9 cellular contexts compared by ENCODE assay signal in genomic region chr2:36359006-36359580, GRCh38. TPM values are rescaled to one million over a fixed set of nuclear protein-coding genes. Genes with fewer than 3 reads are reported as not detected.
DNase-seq lines count a peak whose midpoint lies in the region; ATAC-seq, FAIRE-seq and TF ChIP-seq lines count a peak whose summit lies in the region.
"Had no signal": no experiment of that assay in that cellular context is flagged by ENCODE, and none has a peak within 500 bp of the region (broad histone marks: within the 10 kb centered on the region; RNA-seq: fewer than 3 reads in every experiment).

No MANE protein-coding gene starts in this region.

- 33% methylated on average over 6 of the region's 6 CpGs for WGBS in HepG2 (ENCODE audit: low lambda C conversion rate)
- 3 to 4% methylated on average over 6 of the region's 6 CpGs for WGBS in aorta, 2 donors

- in situ Hi-C loops in HepG2 (cut with HindIII; ENCODE audit: extremely low pct_ligation_motif_present, low pct_unique_long_range_greater_than_20kb): loop anchor here (5.0 kb wide), 2 partner anchors 98 to 143 kb away; no protein-coding TSS in a partner anchor

- peaks cover 62% of the 10 kb centered on the region for H3K4me1 ChIP-seq in HepG2 (ENCODE audit: insufficient read depth, low read length)
- peaks cover 4 to 11% of the 10 kb centered on the region in 2 donors for H3K4me1 ChIP-seq in aorta (ENCODE audit: control insufficient read depth in 1 of 2, insufficient read depth in 2 of 2, low read length in 2 of 2)

- H3K27me3 Mint-ChIP-seq in stimulated activated naive CD8-positive, alpha-beta T cell treated with anti-CD3 and anti-CD28 coated beads, Interleukin-15, Interleukin-2, amounts not matched to agents 100 ng/mL and 50 ng/mL, for 24 hours: peaks cover 39% of the 10 kb centered on the region
- H3K27me3 Mint-ChIP-seq in stimulated activated naive CD8-positive, alpha-beta T cell treated with anti-CD3 and anti-CD28 coated beads, Interleukin-15, amount 100 ng/mL, for 72 hours: peaks cover 56% of the 10 kb centered on the region
- peaks cover 59% of the 10 kb centered on the region for H3K27me3 Mint-ChIP-seq in activated T-helper 1 cell treated with anti-CD3 and anti-CD28 coated beads, Interleukin-12 subunit alpha, Interleukin-12 subunit beta, Interleukin-2, Interleukin-4 antibody, amounts not matched to agents 30 ng/mL and 10 ng/mL and 1 ng/mL, durations not matched to agents 14 hours and 24 hours and 36 hours (ENCODE audit: insufficient read depth)

- DNase-seq in stimulated activated naive CD8-positive, alpha-beta T cell treated with anti-CD3 and anti-CD28 coated beads, Interleukin-15, amount 100 ng/mL, for 72 hours: no peak
- DNase-seq in activated T-helper 1 cell treated with anti-CD3 and anti-CD28 coated beads, Interleukin-12 subunit alpha, Interleukin-12 subunit beta, Interleukin-2, Interleukin-4 antibody, amounts not matched to agents 30 ng/mL and 10 ng/mL and 1 ng/mL, durations not matched to agents 14 hours and 24 hours and 36 hours (ENCODE audit: low spot score): no peak
- no peak for DNase-seq in HepG2 (ENCODE audit: low spot score)
- no peak for DNase-seq in aorta
- no peak for DNase-seq in NCI-H1436 treated with DMSO at 0.1 percent for 48 hours (lab: John Stamatoyannopoulos, UW)
- DNase-seq in stimulated activated naive CD8-positive, alpha-beta T cell treated with anti-CD3 and anti-CD28 coated beads, Interleukin-15, Interleukin-2, amounts not matched to agents 100 U/mL and 50 U/mL, for 24 hours: no peak
- DNase-seq: central memory CD4-positive, alpha-beta T cell had no signal

- POLR2A ChIA-PET in HepG2 (lab: Yijun Ruan, JAX): interaction anchor here (1.1 to 2.5 kb wide), 4 partner anchors 12 to 74 kb away, joined by 3 to 14 read pairs (median 4); no protein-coding TSS in a partner anchor

- H3K36me3 Mint-ChIP-seq in stimulated activated naive CD8-positive, alpha-beta T cell treated with anti-CD3 and anti-CD28 coated beads, Interleukin-15, Interleukin-2, amounts not matched to agents 100 ng/mL and 50 ng/mL, for 24 hours (ENCODE audit: low read depth): no peaks in the 10 kb centered on the region
- H3K36me3 Mint-ChIP-seq in activated T-helper 1 cell treated with anti-CD3 and anti-CD28 coated beads, Interleukin-12 subunit alpha, Interleukin-12 subunit beta, Interleukin-2, Interleukin-4 antibody, amounts not matched to agents 30 ng/mL and 10 ng/mL and 1 ng/mL, durations not matched to agents 14 hours and 24 hours and 36 hours (ENCODE audit: low read depth): no peaks in the 10 kb centered on the region

- no peak for FAIRE-seq in HepG2 (lab: Jason Lieb, UNC)

- H3K4me1 Mint-ChIP-seq in stimulated activated naive CD8-positive, alpha-beta T cell treated with anti-CD3 and anti-CD28 coated beads, Interleukin-15, Interleukin-2, amounts not matched to agents 100 ng/mL and 50 ng/mL, for 24 hours (ENCODE audit: low read depth): peaks cover 34% of the 10 kb centered on the region
- H3K4me1 Mint-ChIP-seq in stimulated activated naive CD8-positive, alpha-beta T cell treated with anti-CD3 and anti-CD28 coated beads, Interleukin-15, amount 100 ng/mL, for 72 hours: peaks cover 29% of the 10 kb centered on the region
- peaks cover 39% of the 10 kb centered on the region for H3K4me1 Mint-ChIP-seq in activated T-helper 1 cell treated with anti-CD3 and anti-CD28 coated beads, Interleukin-12 subunit alpha, Interleukin-12 subunit beta, Interleukin-2, Interleukin-4 antibody, amounts not matched to agents 30 ng/mL and 10 ng/mL and 1 ng/mL, durations not matched to agents 14 hours and 24 hours and 36 hours (ENCODE audit: low read depth)

- peak overlapping the region; percentile 87 for H3K4me3 Mint-ChIP-seq in stimulated activated naive CD8-positive, alpha-beta T cell treated with anti-CD3 and anti-CD28 coated beads, Interleukin-15, Interleukin-2, amounts not matched to agents 100 ng/mL and 50 ng/mL, for 24 hours
- H3K4me3 Mint-ChIP-seq in stimulated activated naive CD8-positive, alpha-beta T cell treated with anti-CD3 and anti-CD28 coated beads, Interleukin-15, amount 100 ng/mL, for 72 hours: peak overlapping the region in 1 of 2 donors; percentile 11
- H3K4me3 Mint-ChIP-seq in activated T-helper 1 cell treated with anti-CD3 and anti-CD28 coated beads, Interleukin-12 subunit alpha, Interleukin-12 subunit beta, Interleukin-2, Interleukin-4 antibody, amounts not matched to agents 30 ng/mL and 10 ng/mL and 1 ng/mL, durations not matched to agents 14 hours and 24 hours and 36 hours: peak overlapping the region; percentile 62

- intact Hi-C loops in activated T-helper 1 cell treated with anti-CD3 and anti-CD28 coated beads, Interleukin-12 subunit alpha, Interleukin-12 subunit beta, Interleukin-2, Interleukin-4 antibody, amounts not matched to agents 30 ng/mL and 10 ng/mL and 1 ng/mL, durations not matched to agents 14 hours and 24 hours and 36 hours (cut with micrococcal nuclease): loop anchor here (5.0 kb wide), 2 partner anchors 43 to 477 kb away; no protein-coding TSS in a partner anchor
- intact Hi-C loops in HepG2 (cut with micrococcal nuclease; ENCODE audit: unreplicated experiment): loop anchor here (5.0 kb wide), 1 partner anchor 38 kb away; no protein-coding TSS in a partner anchor
- intact Hi-C loops in aorta (cut with DNase I): loop anchor here in 1 of 2 donors (5.0 to 10.0 kb wide), 4 partner anchors 73 to 206 kb away; no protein-coding TSS in a partner anchor

- no peaks in the 10 kb centered on the region; a peak in 1 of 5 replicates for H3K27me3 ChIP-seq in HepG2 (ENCODE audit: control insufficient read depth in 1 of 2, insufficient read depth in 2 of 2, low read length in 2 of 2)
- H3K27me3 ChIP-seq in aorta (ENCODE audit: control insufficient read depth in 1 of 2, insufficient read depth in 2 of 2, low read length in 1 of 2): no peaks in the 10 kb centered on the region

- peak; percentile 23; the same call in 1 of the 2 replicates for TF ChIP-seq CTCF in HepG2 (CRISPR knock-in tag; IDR thresholded peaks at IDR 0.05)

- peak overlapping the region; percentile 33 for H3K27ac Mint-ChIP-seq in stimulated activated naive CD8-positive, alpha-beta T cell treated with anti-CD3 and anti-CD28 coated beads, Interleukin-15, Interleukin-2, amounts not matched to agents 100 ng/mL and 50 ng/mL, for 24 hours
- no peak overlapping the region for H3K27ac Mint-ChIP-seq in stimulated activated naive CD8-positive, alpha-beta T cell treated with anti-CD3 and anti-CD28 coated beads, Interleukin-15, amount 100 ng/mL, for 72 hours
- H3K27ac Mint-ChIP-seq in activated T-helper 1 cell treated with anti-CD3 and anti-CD28 coated beads, Interleukin-12 subunit alpha, Interleukin-12 subunit beta, Interleukin-2, Interleukin-4 antibody, amounts not matched to agents 30 ng/mL and 10 ng/mL and 1 ng/mL, durations not matched to agents 14 hours and 24 hours and 36 hours: no peak overlapping the region

- H3K4me3 ChIP-seq in HepG2 (replicated peaks in 1 of 3; ENCODE audit: insufficient read depth in 1 of 3, low read depth in 2 of 3, low read length in 3 of 3) (peak overlapping the region; percentile 81 to 98 (median 89); a peak in 5 of 6 replicates), aorta (ENCODE audit: low read length in 2 of 2) (peak overlapping the region; percentile 92 to 99)

- H3K9me3 ChIP-seq in HepG2 (ENCODE audit: low read length): no peaks in the 10 kb centered on the region
- no peaks in the 10 kb centered on the region for H3K9me3 ChIP-seq in aorta (ENCODE audit: control insufficient read depth, low read length)

- no peak for ATAC-seq in stimulated activated naive CD8-positive, alpha-beta T cell treated with anti-CD3 and anti-CD28 coated beads, Interleukin-15, amount 100 ng/mL, for 72 hours
- ATAC-seq in HepG2 (no peak), aorta (ENCODE audit: low FRiP score) (no peak), esophagus mucosa (no peak)
- ATAC-seq in stimulated activated naive CD8-positive, alpha-beta T cell treated with anti-CD3 and anti-CD28 coated beads, Interleukin-15, Interleukin-2, amounts not matched to agents 100 U/mL and 50 U/mL, for 24 hours: no peak

- H3K79me2 ChIP-seq in HepG2 (ENCODE audit: insufficient read depth, low read length): peaks cover 90% of the 10 kb centered on the region

- TF ChIP-seq RAD21 in HepG2 (CRISPR knock-in tag; IDR thresholded peaks at IDR 0.05): no peak

- peak overlapping the region; percentile 94; the same call in 1 of the 2 replicates for H3K9ac ChIP-seq in HepG2 (ENCODE audit: insufficient read depth, low read depth, low read length)

- TF ChIP-seq EP300 in HepG2 (IDR thresholded peaks at IDR 0.05; ENCODE audit: low read depth in 2 of 2, low read length in 2 of 2): no peak
- no peak for TF ChIP-seq EP300 in HepG2 (CRISPR knock-in tag; IDR thresholded peaks at IDR 0.05; ENCODE audit: borderline replicate concordance)

- no peaks in the 10 kb centered on the region for H3K9me3 Mint-ChIP-seq in stimulated activated naive CD8-positive, alpha-beta T cell treated with anti-CD3 and anti-CD28 coated beads, Interleukin-15, Interleukin-2, amounts not matched to agents 100 ng/mL and 50 ng/mL, for 24 hours
- H3K9me3 Mint-ChIP-seq in stimulated activated naive CD8-positive, alpha-beta T cell treated with anti-CD3 and anti-CD28 coated beads, Interleukin-15, amount 100 ng/mL, for 72 hours: no peaks in the 10 kb centered on the region
- no peaks in the 10 kb centered on the region for H3K9me3 Mint-ChIP-seq in activated T-helper 1 cell treated with anti-CD3 and anti-CD28 coated beads, Interleukin-12 subunit alpha, Interleukin-12 subunit beta, Interleukin-2, Interleukin-4 antibody, amounts not matched to agents 30 ng/mL and 10 ng/mL and 1 ng/mL, durations not matched to agents 14 hours and 24 hours and 36 hours

- no peaks in the 10 kb centered on the region for H3K36me3 ChIP-seq in HepG2 (replicated peaks in 1 of 2; ENCODE audit: control insufficient read depth in 1 of 2, insufficient read depth in 2 of 2, low read length in 2 of 2)
- H3K36me3 ChIP-seq in aorta (ENCODE audit: control insufficient read depth in 1 of 2, insufficient read depth in 2 of 2, low read length in 1 of 2): no peaks in the 10 kb centered on the region

- no peak for TF ChIP-seq POLR2A in HepG2 (IDR thresholded peaks at IDR 0.05; ENCODE audit: insufficient read depth in 1 of 2, low read depth in 2 of 2, low read length in 2 of 2)

- H3K27ac ChIP-seq in HepG2 (ENCODE audit: extremely low read length, insufficient read depth, low read length): no peak overlapping the region
- peak overlapping the region in 1 of 2 donors; percentile 49 for H3K27ac ChIP-seq in aorta (ENCODE audit: low read depth in 1 of 2, low read length in 2 of 2)

- peaks cover 60% of the 10 kb centered on the region for H4K20me1 ChIP-seq in HepG2 (ENCODE audit: insufficient read depth, low read length)

- no peak overlapping the region for H2AFZ ChIP-seq in HepG2 (ENCODE audit: low read length)

- H3K4me2 ChIP-seq in HepG2 (ENCODE audit: low read depth, low read length): peak overlapping the region; percentile 78

- CTCF ChIA-PET in HepG2 (lab: Yijun Ruan, JAX; ENCODE audit: low intra/inter-chr PET ratio, low total read pairs): interaction anchor here (0.8 to 2.5 kb wide), 2 partner anchors 9 to 101 kb away, joined by 3 to 11 read pairs; no protein-coding TSS in a partner anchor

- no TSS peak for BruUV-seq in HepG2 (replicated peaks; lab: Mats Ljungman, UMichigan)

RNA-seq across cellular contexts. Expression of gene CRIM1, which starts 3.5 kb away (rescaled TPM):
- 15.3 and 17.6 TPM in 2 replicates for total RNA-seq in activated T-helper 1 cell treated with anti-CD3 and anti-CD28 coated beads, Interleukin-12 subunit alpha, Interleukin-12 subunit beta, Interleukin-2, Interleukin-4 antibody, amounts not matched to agents 30 ng/mL and 10 ng/mL and 1 ng/mL, durations not matched to agents 14 hours and 24 hours and 36 hours
- total RNA-seq in HepG2 (2016; rRNA removed; fragmentation: Illumina TruSeq; extraction: Trizol) (21.5 and 39.1 TPM in 2 replicates), aorta (100 to 1,000 TPM; 228 to 727 TPM), esophagus mucosa (15.2 TPM)
- total RNA-seq in HepG2 (2016; cell fraction: cytosol; rRNA removed; fragmentation: Illumina TruSeq; extraction: Trizol; ENCODE audit: low read depth): 87.0 and 95.7 TPM in 2 replicates
- 19.5 and 37.7 TPM in 2 replicates for total RNA-seq in HepG2 (2016; cell fraction: insoluble cytoplasmic fraction; rRNA removed; fragmentation: Illumina TruSeq; extraction: Trizol)
- total RNA-seq in HepG2 (2016; cell fraction: membrane; rRNA removed; fragmentation: Illumina TruSeq; extraction: Trizol): 21.6 and 24.0 TPM in 2 replicates
- 70.5 and 71.4 TPM in 2 replicates for total RNA-seq in HepG2 (2016; cell fraction: nucleus; rRNA removed; fragmentation: Illumina TruSeq; extraction: Trizol)
- polyA plus RNA-seq in HepG2 (2011; rRNA removed) (61.6 and 69.9 TPM in 2 replicates), aorta (10 to 100 TPM; 47.3 to 66.2 TPM)
- polyA plus RNA-seq in HepG2 (2011; cell fraction: cytosol; rRNA removed): 47.0 and 57.8 TPM in 2 replicates
- polyA plus RNA-seq in HepG2 (2011; cell fraction: nucleus; rRNA removed): 59.9 and 71.8 TPM in 2 replicates
- polyA plus RNA-seq in HepG2 (2012): 47.6 and 59.6 TPM in 2 replicates
- polyA plus RNA-seq in HepG2 (2016; cell fraction: cytosol; fragmentation: Illumina TruSeq; extraction: Trizol; ENCODE audit: low read depth): 1.1 and 2.4 TPM in 2 replicates
- 14.9 and 16.1 TPM in 2 replicates for polyA plus RNA-seq in HepG2 (2016; cell fraction: insoluble cytoplasmic fraction; fragmentation: Illumina TruSeq; extraction: Trizol; ENCODE audit: low read depth)
- 3.8 and 5.1 TPM in 2 replicates for polyA plus RNA-seq in HepG2 (2016; cell fraction: membrane; fragmentation: Illumina TruSeq; extraction: Trizol; ENCODE audit: low read depth)
- 36.1 and 38.6 TPM in 2 replicates for polyA plus RNA-seq in HepG2 (2016; cell fraction: nucleus; fragmentation: Illumina TruSeq; extraction: Trizol; ENCODE audit: insufficient read depth, low read depth)
- polyA minus RNA-seq in HepG2 (2011; rRNA and poly(A)+ RNA removed; ENCODE audit: low replicate concordance): 452 and 516 TPM in 2 replicates
- 226 and 235 TPM in 2 replicates for polyA minus RNA-seq in HepG2 (2011; cell fraction: cytosol; rRNA and poly(A)+ RNA removed)
- polyA minus RNA-seq in HepG2 (2011; cell fraction: nucleus; rRNA and poly(A)+ RNA removed): 306 and 348 TPM in 2 replicates
